ENCODE assay signal across 12 cellular contexts in genomic region chr16:49000594-49000993, GRCh38.
A peak's percentile ranks its signal among the peaks of the same experiment; 100 is the strongest.
DNase-seq lines count a peak whose midpoint lies in the region; ATAC-seq and TF ChIP-seq lines count a peak whose summit lies in the region.
"Had no signal": no experiment of that assay in that cellular context is flagged by ENCODE, and none has a peak within 500 bp of the region (broad histone marks: within the 10 kb centered on the region; RNA-seq: fewer than 3 reads in every experiment).

No MANE protein-coding gene starts in this region.

- no peak overlapping the region for H3K4me3 Mint-ChIP-seq in activated CD4-positive, alpha-beta memory T cell treated with anti-CD3 and anti-CD28 coated beads for 36 hours

- TF ChIP-seq POLR2A in esophagus muscularis mucosa (IDR thresholded peaks at IDR 0.05; ENCODE audit: low read depth) = no peak

- no peaks in the 10 kb centered on the region for H3K79me2 ChIP-seq in Karpas-422 (ENCODE audit: low read length)
- no peaks in the 10 kb centered on the region for H3K79me2 ChIP-seq in neural cell (replicated peaks; ENCODE audit: insufficient read depth, low read length)

- no peaks in the 10 kb centered on the region for H3F3A ChIP-seq in neural cell (ENCODE audit: insufficient read depth, low read length, poor library complexity, severe bottlenecking)

- H3K27ac ChIP-seq in Karpas-422 (ENCODE audit: low read length) = no peak overlapping the region
- no peak overlapping the region for H3K27ac ChIP-seq in neural cell (ENCODE audit: low read length)
- no peak overlapping the region for H3K27ac ChIP-seq in esophagus muscularis mucosa (replicated peaks in 1 of 4)
- H3K27ac ChIP-seq: tibial nerve had no signal

- H3K9me2 ChIP-seq in Karpas-422 (replicated peaks; ENCODE audit: insufficient read depth, low read length) (no peaks in the 10 kb centered on the region), neural cell (ENCODE audit: insufficient read depth, low read length) (no peaks in the 10 kb centered on the region)

- no peaks in the 10 kb centered on the region for H3K4me1 Mint-ChIP-seq in activated CD4-positive, alpha-beta memory T cell treated with anti-CD3 and anti-CD28 coated beads for 36 hours (ENCODE audit: low read depth)

- H3K27me3 ChIP-seq in GM06990 (replicated peaks; ENCODE audit: control insufficient read depth, insufficient read depth, low read length) (no peaks in the 10 kb centered on the region), Karpas-422 (ENCODE audit: low read length) (no peaks in the 10 kb centered on the region), neural cell (ENCODE audit: insufficient read depth, low read depth, low read length) (no peaks in the 10 kb centered on the region), esophagus muscularis mucosa (peaks cover 0 to 12% (median 0%) of the 10 kb centered on the region in 4 donors)
- H3K27me3 ChIP-seq: tibial nerve had no signal

- no peak overlapping the region for H3K27ac Mint-ChIP-seq in activated CD4-positive, alpha-beta memory T cell treated with anti-CD3 and anti-CD28 coated beads for 36 hours

- no peak for TF ChIP-seq RAD21 in neural cell (conservative IDR thresholded peaks at IDR 0.05)

- H3K27me3 Mint-ChIP-seq in activated CD4-positive, alpha-beta memory T cell treated with anti-CD3 and anti-CD28 coated beads for 36 hours = no peaks in the 10 kb centered on the region

- H4K20me1 ChIP-seq in Karpas-422 (ENCODE audit: insufficient read depth, low read depth, low read length) = no peaks in the 10 kb centered on the region
- no peaks in the 10 kb centered on the region for H4K20me1 ChIP-seq in neural cell (ENCODE audit: insufficient read depth)

- H3K36me3 Mint-ChIP-seq in activated CD4-positive, alpha-beta memory T cell treated with anti-CD3 and anti-CD28 coated beads for 36 hours = no peaks in the 10 kb centered on the region

- intact Hi-C loops in activated CD4-positive, alpha-beta memory T cell treated with anti-CD3 and anti-CD28 coated beads for 36 hours (cut with micrococcal nuclease) = no loop called here
- intact Hi-C loops in esophagus muscularis mucosa (cut with DNase I) = no loop called here

- H3K4me1 ChIP-seq in Karpas-422 (ENCODE audit: low read length) (no peaks in the 10 kb centered on the region), esophagus muscularis mucosa (no peaks in the 10 kb centered on the region)
- H3K4me1 ChIP-seq: tibial nerve had no signal

- no peaks in the 10 kb centered on the region for H3K9me3 Mint-ChIP-seq in activated CD4-positive, alpha-beta memory T cell treated with anti-CD3 and anti-CD28 coated beads for 36 hours

- DNase-seq in GM06990 (ENCODE audit: extremely low read depth, insufficient read length) (no peak), Karpas-422 (peak; percentile 66), cardiac fibroblast (ENCODE audit: low read depth in 2 of 2) (no peak), esophagus muscularis mucosa (ENCODE audit: extremely low spot score) (no peak)
- no peak for DNase-seq in activated CD4-positive, alpha-beta memory T cell treated with anti-CD3 and anti-CD28 coated beads for 36 hours
- DNase-seq in activated naive CD4-positive, alpha-beta T cell (lab: John Stamatoyannopoulos, UW) = no peak
- DNase-seq: activated CD8-positive, alpha-beta memory T cell treated with anti-CD3 and anti-CD28 coated beads, Interleukin-2, amount 50 U/mL, for 48 hours; GOT3; mesenchymal stem cell had no signal

- H2AFZ ChIP-seq in Karpas-422 (ENCODE audit: low read length) (no peak overlapping the region), neural cell (ENCODE audit: low read depth, low read length) (no peak overlapping the region)

- TF ChIP-seq EP300 in neural cell (conservative IDR thresholded peaks at IDR 0.05; ENCODE audit: poor library complexity, severe bottlenecking) = no peak
- TF ChIP-seq EP300 in esophagus muscularis mucosa (IDR thresholded peaks at IDR 0.05) = no peak

- H3K9ac ChIP-seq in Karpas-422 (ENCODE audit: low read length) (no peak overlapping the region), neural cell (ENCODE audit: low read length) (no peak overlapping the region)

- POLR2A ChIA-PET in activated CD4-positive, alpha-beta memory T cell treated with anti-CD3 and anti-CD28 coated beads for 36 hours (lab: Charles Lee) = no interaction called here

- no peaks in the 10 kb centered on the region for H3K36me3 ChIP-seq in GM06990 (ENCODE audit: control insufficient read depth, insufficient read depth, low read length)
- H3K36me3 ChIP-seq in Karpas-422 (ENCODE audit: insufficient read depth, low read length) = no peaks in the 10 kb centered on the region
- no peaks in the 10 kb centered on the region for H3K36me3 ChIP-seq in neural cell (ENCODE audit: insufficient read depth, low read length)
- no peaks in the 10 kb centered on the region for H3K36me3 ChIP-seq in esophagus muscularis mucosa
- H3K36me3 ChIP-seq: tibial nerve had no signal

- ATAC-seq in HG02970 (IDR thresholded peaks at IDR 0.05; ENCODE audit: low FRiP score, unreplicated experiment) = no peak

- H3K4me3 ChIP-seq in GM06990 (replicated peaks; ENCODE audit: low read depth, low read length) (no peak overlapping the region), Karpas-422 (ENCODE audit: low read length) (no peak overlapping the region), cardiac fibroblast (replicated peaks in 1 of 2; ENCODE audit: low read depth in 2 of 2, low read length in 2 of 2) (no peak overlapping the region), neural cell (ENCODE audit: low read length) (no peak overlapping the region), esophagus muscularis mucosa (no peak overlapping the region)
- H3K4me3 ChIP-seq: tibial nerve had no signal

- 34% methylated on average over 9 of the region's 10 CpGs for WGBS in esophagus muscularis mucosa

- H3K4me2 ChIP-seq in Karpas-422 (ENCODE audit: low read depth, low read length, poor library complexity, severe bottlenecking) (no peak overlapping the region), neural cell (ENCODE audit: low read length) (no peak overlapping the region)

- CTCF ChIA-PET in activated CD4-positive, alpha-beta memory T cell treated with anti-CD3 and anti-CD28 coated beads for 36 hours (lab: Charles Lee) = no interaction called here

- H3K9me3 ChIP-seq in Karpas-422 (ENCODE audit: low read length) = no peaks in the 10 kb centered on the region
- H3K9me3 ChIP-seq in neural cell (ENCODE audit: low read length) = no peaks in the 10 kb centered on the region
- H3K9me3 ChIP-seq in esophagus muscularis mucosa = no peaks in the 10 kb centered on the region
- H3K9me3 ChIP-seq: tibial nerve had no signal

- TF ChIP-seq CTCF in GM06990 (IDR thresholded peaks at IDR 0.05; ENCODE audit: insufficient read depth, low read length, poor library complexity, severe bottlenecking) = peak; percentile 74
- TF ChIP-seq CTCF in cardiac fibroblast (IDR thresholded peaks at IDR 0.05; ENCODE audit: low read depth, low read length) = peak; percentile 41
- TF ChIP-seq CTCF in neural cell (IDR thresholded peaks at IDR 0.05; ENCODE audit: poor library complexity, severe bottlenecking) = peak; percentile 47
- peak in 1 of 3 experiments; percentile 23 for TF ChIP-seq CTCF in esophagus muscularis mucosa (IDR thresholded peaks at IDR 0.05)

TF ChIP-seq in neural cell, 6 proteins besides CTCF, POLR2A, EP300 and RAD21:
- TF ChIP-seq SMC3 (conservative IDR thresholded peaks at IDR 0.05; ENCODE audit: poor library complexity) = peak; percentile 34
- TF ChIP-seq POLR2AphosphoS5 (IDR thresholded peaks at IDR 0.05) = no peak
TF ChIP-seq in neural cell: peak in this region for 1.
